Comparison of ENCODE assay signal across 20 cellular contexts in genomic region chr5:96573513-96573894, GRCh38.
"Had no signal": no experiment of that assay in that cellular context is flagged by ENCODE, and none has a peak within 500 bp of the region (broad histone marks: within the 10 kb centered on the region; RNA-seq: fewer than 3 reads in every experiment).

No MANE protein-coding gene starts in this region.

- H2AFZ ChIP-seq: parathyroid adenoma had no signal

- H3K27ac Mint-ChIP-seq: naive thymus-derived CD4-positive, alpha-beta T cell; nephron progenitor cell; stimulated activated naive B cell treated with anti-CD40 and anti-IgM and Interleukin-4, amounts not matched to agents 10 μg/mL and 1 μg/mL and 100 μg/mL, for 72 hours; stimulated activated naive CD8-positive, alpha-beta T cell treated with anti-CD3 and anti-CD28 coated beads, Interleukin-15, amount 100 ng/mL, for 72 hours had no signal

- DNase-seq: dorsolateral prefrontal cortex; effector CD8-positive, alpha-beta T cell; gastrocnemius medialis; heart right ventricle; hypothalamus; naive thymus-derived CD4-positive, alpha-beta T cell; nephron progenitor cell; retina; stimulated activated CD4-positive, alpha-beta T cell treated with anti-CD3 and anti-CD28 coated beads, Interleukin-2, amount 100 ng/mL, for 24 hours; stimulated activated CD4-positive, alpha-beta T cell treated with anti-CD3 and anti-CD28 coated beads, Interleukin-4, amount 100 ng/mL, for 4 hours; stimulated activated naive B cell treated with anti-CD40 and anti-IgM and Interleukin-4, amounts not matched to agents 10 μg/mL and 1 μg/mL and 100 μg/mL, for 72 hours; stimulated activated naive CD8-positive, alpha-beta T cell treated with anti-CD3 and anti-CD28 coated beads, Interleukin-15, amount 100 ng/mL, for 72 hours; trophoblast cell had no signal

- H3K9ac ChIP-seq: parathyroid adenoma had no signal

- ATAC-seq: gastrocnemius medialis; heart right ventricle; naive thymus-derived CD4-positive, alpha-beta T cell; sciatic nerve; stimulated activated naive B cell treated with anti-CD40 and anti-IgM and Interleukin-4, amounts not matched to agents 10 μg/mL and 1 μg/mL and 100 μg/mL, for 72 hours had no signal

- H3K4me1 Mint-ChIP-seq: naive thymus-derived CD4-positive, alpha-beta T cell; stimulated activated naive B cell treated with anti-CD40 and anti-IgM and Interleukin-4, amounts not matched to agents 10 μg/mL and 1 μg/mL and 100 μg/mL, for 72 hours; stimulated activated naive CD8-positive, alpha-beta T cell treated with anti-CD3 and anti-CD28 coated beads, Interleukin-15, amount 100 ng/mL, for 72 hours had no signal

- H3K27ac ChIP-seq: coronary artery, esophagus muscularis mucosa, gastrocnemius medialis, heart right ventricle, parathyroid adenoma, prostate gland, thoracic aorta had no signal

- FAIRE-seq: islet of Langerhans had no signal

- H3K4me3 ChIP-seq: coronary artery, dorsolateral prefrontal cortex, esophagus muscularis mucosa, gastrocnemius medialis, heart right ventricle, prostate gland, thoracic aorta had no signal

- H3K36me3 Mint-ChIP-seq: naive thymus-derived CD4-positive, alpha-beta T cell; stimulated activated naive B cell treated with anti-CD40 and anti-IgM and Interleukin-4, amounts not matched to agents 10 μg/mL and 1 μg/mL and 100 μg/mL, for 72 hours had no signal

- H3K27me3 ChIP-seq: dorsolateral prefrontal cortex, esophagus muscularis mucosa, gastrocnemius medialis, heart right ventricle had no signal

- H3K4me3 Mint-ChIP-seq: naive thymus-derived CD4-positive, alpha-beta T cell; nephron progenitor cell; stimulated activated naive B cell treated with anti-CD40 and anti-IgM and Interleukin-4, amounts not matched to agents 10 μg/mL and 1 μg/mL and 100 μg/mL, for 72 hours; stimulated activated naive CD8-positive, alpha-beta T cell treated with anti-CD3 and anti-CD28 coated beads, Interleukin-15, amount 100 ng/mL, for 72 hours had no signal

- H3K4me1 ChIP-seq: gastrocnemius medialis, heart right ventricle, parathyroid adenoma, prostate gland had no signal

- H3K9me3 ChIP-seq: esophagus muscularis mucosa, gastrocnemius medialis, heart right ventricle, prostate gland, thoracic aorta had no signal

- H3K36me3 ChIP-seq: esophagus muscularis mucosa, gastrocnemius medialis, heart right ventricle, prostate gland, thoracic aorta had no signal

- H3K79me2 ChIP-seq: parathyroid adenoma had no signal

- H3K9me3 Mint-ChIP-seq: naive thymus-derived CD4-positive, alpha-beta T cell; nephron progenitor cell; stimulated activated naive B cell treated with anti-CD40 and anti-IgM and Interleukin-4, amounts not matched to agents 10 μg/mL and 1 μg/mL and 100 μg/mL, for 72 hours; stimulated activated naive CD8-positive, alpha-beta T cell treated with anti-CD3 and anti-CD28 coated beads, Interleukin-15, amount 100 ng/mL, for 72 hours had no signal
